ENCODE assay signal across 27 cellular contexts in the genomic region with DNA sequence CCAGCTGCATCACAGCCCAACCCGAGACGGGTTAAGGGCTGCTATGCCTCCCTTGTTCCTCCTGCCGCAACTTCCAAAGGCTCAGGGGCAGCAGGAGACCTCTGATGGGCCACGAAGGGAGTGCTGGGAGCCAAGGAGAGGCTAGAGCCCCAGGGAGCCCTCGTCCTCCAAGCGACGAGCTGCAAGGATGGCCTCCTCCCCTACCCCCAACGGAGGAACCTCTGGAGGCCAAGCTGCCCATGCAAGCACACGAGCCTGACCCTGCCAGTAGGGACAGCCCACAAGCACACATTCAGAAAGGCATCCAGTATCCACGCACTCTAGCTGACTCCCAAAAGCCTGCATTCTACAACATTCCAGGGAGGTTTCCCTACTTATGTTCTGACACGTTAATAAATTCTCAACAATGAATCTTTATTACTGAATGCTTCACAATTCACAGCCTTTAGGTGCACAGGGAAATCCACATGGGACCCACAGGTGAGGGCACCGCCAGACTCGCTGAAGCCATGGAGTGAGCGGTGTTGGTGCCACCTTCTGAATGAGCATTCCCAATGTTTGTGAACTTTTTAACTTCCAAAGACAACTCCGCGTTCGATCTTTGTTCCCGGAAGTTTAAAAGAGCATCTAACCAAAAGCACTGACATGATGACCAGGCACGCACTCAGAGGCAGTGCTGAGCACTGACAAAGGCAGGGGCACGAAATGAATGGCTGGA. TPM values are rescaled to one million over a fixed set of nuclear protein-coding genes. Genes with fewer than 3 reads are reported as not detected.
A peak's percentile ranks its signal among the peaks of the same experiment; 100 is the strongest.
DNase-seq lines count a peak whose midpoint lies in the region; ATAC-seq and TF ChIP-seq lines count a peak whose summit lies in the region.
"Had no signal": no experiment of that assay in that cellular context is flagged by ENCODE, and none has a peak within 500 bp of the region (broad histone marks: within the 10 kb centered on the region; RNA-seq: fewer than 3 reads in every experiment).

No MANE protein-coding gene starts in this region.

- H3K27ac ChIP-seq in esophagus muscularis mucosa (replicated peaks in 1 of 4) (no peak overlapping the region), Karpas-422 (ENCODE audit: low read length) (no peak overlapping the region), adrenal gland (peak overlapping the region in 2 of 5 donors; percentile 48 to 61)
- H3K27ac ChIP-seq: cardiac muscle cell, thoracic aorta had no signal

- H3K4me1 Mint-ChIP-seq in WTC11 (no peaks in the 10 kb centered on the region), osteocyte (ENCODE audit: unreplicated experiment) (peaks cover 2% of the 10 kb centered on the region), type B pancreatic cell (ENCODE audit: unreplicated experiment) (peaks cover 4% of the 10 kb centered on the region)
- H3K4me1 Mint-ChIP-seq: GM23338; naive thymus-derived CD8-positive, alpha-beta T cell had no signal

- DNase-seq in WTC11 (ENCODE audit: low spot score): no peak
- peak; percentile 55 for DNase-seq in esophagus muscularis mucosa (ENCODE audit: extremely low spot score)
- peak; percentile 59 for DNase-seq in osteocyte (ENCODE audit: extremely low spot score, unreplicated experiment)
- peak; percentile 53 for DNase-seq in type B pancreatic cell (ENCODE audit: extremely low spot score, unreplicated experiment)
- DNase-seq in Karpas-422: no peak
- no peak for DNase-seq in adrenal gland
- DNase-seq in left lobe of liver (ENCODE audit: low spot score): no peak
- DNase-seq: activated CD4-positive, alpha-beta T cell treated with anti-CD3 and anti-CD28 coated beads for 36 hours; activated CD8-positive, alpha-beta T cell treated with anti-CD3 and anti-CD28 coated beads, Interleukin-2, amount 10 ng/mL, durations not matched to agents 7 days and 5 days; activated effector memory CD4-positive, alpha-beta T cell treated with anti-CD3 and anti-CD28 coated beads, Interleukin-2, amount 50 U/mL, for 16 hours; cortex of kidney; effector memory CD4-positive, alpha-beta T cell; naive thymus-derived CD8-positive, alpha-beta T cell; NCI-H1105 treated with DMSO at 0.1 percent for 48 hours; NCI-H2029; NCI-H526 treated with DMSO at 0.1 percent for 48 hours; NK-92 treated with Interleukin-12 subunit alpha and Interleukin-12 subunit beta, amount 100 ng/mL, for 24 hours; SHP77 treated with DMSO at 0.1 percent for 48 hours; stimulated activated naive CD4-positive, alpha-beta T cell treated with Interleukin-2 at 50 U/mL for 16 hours had no signal

- H4K20me1 ChIP-seq in Karpas-422 (ENCODE audit: insufficient read depth, low read depth, low read length): no peaks in the 10 kb centered on the region

- H3K9me3 Mint-ChIP-seq in WTC11 (no peaks in the 10 kb centered on the region), osteocyte (ENCODE audit: unreplicated experiment) (no peaks in the 10 kb centered on the region), type B pancreatic cell (no peaks in the 10 kb centered on the region)
- H3K9me3 Mint-ChIP-seq: GM23338; T-helper 2 cell treated with Interferon-gamma antibody and Interleukin-4, amounts not matched to agents 5 μg/mL and 100 μg/mL, for 36 hours had no signal

- no peaks in the 10 kb centered on the region for H3K27me3 Mint-ChIP-seq in WTC11 (ENCODE audit: low read depth)
- H3K27me3 Mint-ChIP-seq in osteocyte (ENCODE audit: unreplicated experiment): no peaks in the 10 kb centered on the region
- no peaks in the 10 kb centered on the region for H3K27me3 Mint-ChIP-seq in type B pancreatic cell
- H3K27me3 Mint-ChIP-seq: activated CD4-positive, alpha-beta T cell treated with anti-CD3 and anti-CD28 coated beads for 36 hours; activated naive CD8-positive, alpha-beta T cell; activated T-cell treated with anti-CD3 and anti-CD28 coated beads, Interleukin-2, amount 50 U/mL, for 24 hours; naive thymus-derived CD8-positive, alpha-beta T cell had no signal

- no peak for ATAC-seq in WTC11
- ATAC-seq in left lobe of liver: no peak
- ATAC-seq: activated CD4-positive, alpha-beta T cell treated with anti-CD3 and anti-CD28 coated beads for 36 hours; activated CD8-positive, alpha-beta T cell treated with anti-CD3 and anti-CD28 coated beads, Interleukin-2, amount 10 ng/mL, durations not matched to agents 7 days and 5 days; GM12878; GM23338; K562; naive thymus-derived CD8-positive, alpha-beta T cell had no signal

- H3K9me2 ChIP-seq in Karpas-422 (replicated peaks; ENCODE audit: insufficient read depth, low read length): no peaks in the 10 kb centered on the region

- H3K27me3 ChIP-seq in esophagus muscularis mucosa (no peaks in the 10 kb centered on the region), Karpas-422 (ENCODE audit: low read length) (no peaks in the 10 kb centered on the region), adrenal gland (no peaks in the 10 kb centered on the region)
- H3K27me3 ChIP-seq: cardiac muscle cell had no signal

- H3K36me3 Mint-ChIP-seq in WTC11 (peaks cover 32% of the 10 kb centered on the region), osteocyte (ENCODE audit: unreplicated experiment) (peaks cover 49% of the 10 kb centered on the region), type B pancreatic cell (peaks cover 24% of the 10 kb centered on the region)

- no peak overlapping the region for H2AFZ ChIP-seq in Karpas-422 (ENCODE audit: low read length)
- H2AFZ ChIP-seq: GM23338 had no signal

- no peak overlapping the region for H3K9ac ChIP-seq in Karpas-422 (ENCODE audit: low read length)

- H3K4me3 Mint-ChIP-seq in WTC11 (no peak overlapping the region), osteocyte (ENCODE audit: unreplicated experiment) (no peak overlapping the region), type B pancreatic cell (peak overlapping the region; percentile 75)
- H3K4me3 Mint-ChIP-seq: activated CD4-positive, alpha-beta T cell treated with anti-CD3 and anti-CD28 coated beads for 36 hours; activated CD8-positive, alpha-beta T cell treated with anti-CD3 and anti-CD28 coated beads, Interleukin-2, amount 10 ng/mL, durations not matched to agents 7 days and 5 days; activated naive CD8-positive, alpha-beta T cell; activated T-cell treated with anti-CD3 and anti-CD28 coated beads, Interleukin-2, amount 50 U/mL, for 24 hours; GM23338; naive thymus-derived CD8-positive, alpha-beta T cell; T-helper 2 cell treated with Interferon-gamma antibody and Interleukin-4, amounts not matched to agents 5 μg/mL and 100 μg/mL, for 36 hours had no signal

- CTCF ChIA-PET in WTC11 (lab: Charles Lee): no interaction called here

- H3K27ac Mint-ChIP-seq in WTC11 (peak overlapping the region; percentile 74), osteocyte (ENCODE audit: unreplicated experiment) (no peak overlapping the region), type B pancreatic cell (peak overlapping the region; percentile 91)
- H3K27ac Mint-ChIP-seq: activated CD4-positive, alpha-beta T cell treated with anti-CD3 and anti-CD28 coated beads for 36 hours; activated naive CD8-positive, alpha-beta T cell; activated T-cell treated with anti-CD3 and anti-CD28 coated beads, Interleukin-2, amount 50 U/mL, for 24 hours; GM23338; T-helper 2 cell treated with Interferon-gamma antibody and Interleukin-4, amounts not matched to agents 5 μg/mL and 100 μg/mL, for 36 hours had no signal

- TF ChIP-seq POLR2A in esophagus muscularis mucosa (IDR thresholded peaks at IDR 0.05; ENCODE audit: low read depth) (no peak), adrenal gland (IDR thresholded peaks at IDR 0.05) (no peak)

- H3K4me3 ChIP-seq in esophagus muscularis mucosa: no peak overlapping the region
- no peak overlapping the region for H3K4me3 ChIP-seq in Karpas-422 (ENCODE audit: low read length)
- no peak overlapping the region for H3K4me3 ChIP-seq in adrenal gland
- H3K4me3 ChIP-seq: cardiac muscle cell, GM12878, GM23338, K562, thoracic aorta had no signal

- TF ChIP-seq CTCF in WTC11 (IDR thresholded peaks at IDR 0.05) (no peak), esophagus muscularis mucosa (IDR thresholded peaks at IDR 0.05) (no peak), osteocyte (IDR thresholded peaks at IDR 0.05) (no peak), type B pancreatic cell (conservative IDR thresholded peaks at IDR 0.05) (no peak), adrenal gland (IDR thresholded peaks at IDR 0.05) (no peak)

- H3K36me3 ChIP-seq in esophagus muscularis mucosa: peaks cover 27 to 100% (median 98%) of the 10 kb centered on the region in 4 donors
- peaks cover 28% of the 10 kb centered on the region; the same call in 1 of the 2 replicates for H3K36me3 ChIP-seq in Karpas-422 (ENCODE audit: insufficient read depth, low read length)
- H3K36me3 ChIP-seq in adrenal gland (replicated peaks in 1 of 2): peaks cover 0 to 77% of the 10 kb centered on the region in 2 donors

- H3K4me1 ChIP-seq in esophagus muscularis mucosa (no peaks in the 10 kb centered on the region), Karpas-422 (ENCODE audit: low read length) (no peaks in the 10 kb centered on the region), adrenal gland (replicated peaks in 1 of 2) (peaks cover 0 to 4% of the 10 kb centered on the region in 2 donors)

- TF ChIP-seq EP300 in esophagus muscularis mucosa (IDR thresholded peaks at IDR 0.05): no peak

- no peak overlapping the region for H3K4me2 ChIP-seq in Karpas-422 (ENCODE audit: low read depth, low read length, poor library complexity, severe bottlenecking)
- H3K4me2 ChIP-seq: GM23338 had no signal

- peaks cover 13% of the 10 kb centered on the region for H3K79me2 ChIP-seq in Karpas-422 (ENCODE audit: low read length)

- peaks cover 0 to 5% (median 0%) of the 10 kb centered on the region in 4 donors for H3K9me3 ChIP-seq in esophagus muscularis mucosa
- H3K9me3 ChIP-seq in Karpas-422 (ENCODE audit: low read length): no peaks in the 10 kb centered on the region
- H3K9me3 ChIP-seq in adrenal gland (replicated peaks in 1 of 3): peaks cover 0 to 8% (median 0%) of the 10 kb centered on the region in 3 donors

- intact Hi-C loops in esophagus muscularis mucosa (cut with DNase I): no loop called here
- intact Hi-C loops in adrenal gland (cut with DNase I): no loop called here

- 95% methylated on average over 13 of the region's 20 CpGs for WGBS in esophagus muscularis mucosa
- 87 to 88% (median 87%) methylated on average over 15 to 20 of the region's 20 CpGs for WGBS in adrenal gland, 4 donors

- POLR2A ChIA-PET in WTC11 (lab: Charles Lee): no interaction called here

TF ChIP-seq in WTC11, 78 proteins besides CTCF, POLR2A, EP300 and RAD21 (continues in another document):
- no peak for TF ChIP-seq HMGA2 (CRISPR knock-in tag; IDR thresholded peaks at IDR 0.05)
- TF ChIP-seq NR2C2 (CRISPR knock-in tag; IDR thresholded peaks at IDR 0.05): no peak

RNA-seq across cellular contexts. Expression of a gene that starts 28.7 kb away (rescaled TPM):
- 8.1 to 9.4 TPM (median 8.6 TPM) in 3 replicates for total RNA-seq in WTC11 (2021)
- total RNA-seq in esophagus muscularis mucosa: 1 to 10 TPM; 5.0 to 8.4 (median 6.1) TPM
- total RNA-seq in osteocyte: 6.4 and 7.4 TPM in 2 replicates
- total RNA-seq in type B pancreatic cell (ENCODE audit: low replicate concordance): 8.1 and 11.6 TPM in 2 replicates
- 10.5 and 18.3 TPM in 2 replicates for total RNA-seq in Karpas-422 (2014; rRNA removed; shearing (Covaris generic); ENCODE audit: low replicate concordance)
- total RNA-seq in adrenal gland: 10 to 100 TPM in 1 of 8 donors, 1 to 10 TPM in 7; 2.9 to 16.6 (median 8.5) TPM
- polyA plus RNA-seq in adrenal gland: 10 to 100 TPM in 2 of 3 donors, 1 to 10 TPM in 1; 6.7 to 13.2 (median 12.5) TPM
- total RNA-seq in left lobe of liver: 1.8 TPM

Comparison
In these comparisons a context has a peak if more than half of its experiments do, and no peak if none do; other contexts are left out.
1. DNase-seq: peak in esophagus muscularis mucosa (single experiment), osteocyte (single experiment) and type B pancreatic cell (single experiment); none in WTC11 (single experiment), Karpas-422 (single experiment), adrenal gland (0 of 7) and left lobe of liver (single experiment).